ENCODE assay signal across 16 cellular contexts in the genomic region with DNA sequence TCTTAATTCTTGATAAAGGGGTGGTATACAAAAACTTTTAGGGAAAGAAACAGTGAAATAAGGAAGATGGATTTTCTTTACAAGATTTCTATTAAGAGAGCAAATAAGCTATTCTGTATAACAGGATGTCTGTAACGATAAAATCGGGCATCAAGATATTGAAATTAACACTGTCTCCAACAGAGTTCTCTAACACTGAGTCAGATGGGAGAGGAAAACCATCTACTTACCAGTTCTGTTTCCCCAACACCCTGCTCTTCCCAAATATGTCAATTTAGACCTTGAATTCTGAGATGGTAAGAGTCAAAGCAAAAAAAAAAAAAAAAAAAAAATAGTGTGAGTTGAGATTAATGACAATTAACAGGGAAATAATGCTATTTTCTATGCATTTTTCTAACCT. TPM values are rescaled to one million over a fixed set of nuclear protein-coding genes. Genes with fewer than 3 reads are reported as not detected.
DNase-seq lines count a peak whose midpoint lies in the region; ATAC-seq and TF ChIP-seq lines count a peak whose summit lies in the region.
"Had no signal": no experiment of that assay in that cellular context is flagged by ENCODE, and none has a peak within 500 bp of the region (broad histone marks: within the 10 kb centered on the region; RNA-seq: fewer than 3 reads in every experiment).

No MANE protein-coding gene starts in this region.

- CTCF ChIA-PET in PC-9 (lab: Charles Lee): interaction anchor here (0.5 to 0.9 kb wide), 3 partner anchors 9 to 72 kb away, joined by 3 to 8 read pairs (median 4); no protein-coding TSS in a partner anchor

- TF ChIP-seq CTCF in NB4 (IDR thresholded peaks at IDR 0.05; ENCODE audit: low read depth, low read length) (no peak), fibroblast of the aortic adventitia (IDR thresholded peaks at IDR 0.05; ENCODE audit: insufficient read depth, low read length) (no peak), spleen (IDR thresholded peaks at IDR 0.05 in 8 of 11, conservative IDR thresholded peaks at IDR 0.05 in 3 of 11) (no peak), PC-9 (conservative IDR thresholded peaks at IDR 0.05) (no peak)

- no peaks in the 10 kb centered on the region for H3K9me2 ChIP-seq in PC-9 (ENCODE audit: insufficient read depth)

- H3K4me2 ChIP-seq in PC-9: no peak overlapping the region

- H3F3A ChIP-seq in PC-9 (ENCODE audit: insufficient read depth, low read depth): peaks cover 59% of the 10 kb centered on the region

- no TSS peak for BruUV-seq in PC-9 (replicated peaks; lab: Mats Ljungman, UMichigan)

- H2AFZ ChIP-seq in ACC112 (ENCODE audit: low read length, unreplicated experiment) (no peak overlapping the region), PC-9 (no peak overlapping the region)

- H3K36me3 ChIP-seq in ACC112 (ENCODE audit: insufficient read depth, low read length): peaks cover 15% of the 10 kb centered on the region
- H3K36me3 ChIP-seq in spleen: peaks cover 0 to 7% (median 0%) of the 10 kb centered on the region in 6 donors
- peaks cover 33% of the 10 kb centered on the region for H3K36me3 ChIP-seq in PC-9 (ENCODE audit: low read depth)

- H3K27ac ChIP-seq in ACC112 (ENCODE audit: low read depth, low read length) (peak overlapping the region; percentile 86), spleen (peak overlapping the region in 5 of 8 donors; percentile 13 to 45 (median 39)), PC-9 (no peak overlapping the region)
- H3K27ac ChIP-seq: VCaP had no signal

- H3K27me3 ChIP-seq in ACC112 (ENCODE audit: insufficient read depth, low read length) (no peaks in the 10 kb centered on the region), spleen (replicated peaks in 1 of 7) (no peaks in the 10 kb centered on the region), PC-9 (ENCODE audit: insufficient read depth, low read depth) (no peaks in the 10 kb centered on the region)

- H3K79me2 ChIP-seq in ACC112 (ENCODE audit: control insufficient read depth, insufficient read depth, low read length, unreplicated experiment) (peaks cover 84% of the 10 kb centered on the region), PC-9 (ENCODE audit: low read depth) (peaks cover 100% of the 10 kb centered on the region)

- ATAC-seq in HG03354 (IDR thresholded peaks at IDR 0.05; ENCODE audit: poor library complexity, severe bottlenecking, unreplicated experiment): no peak
- ATAC-seq: CD8-positive, alpha-beta T cell; left colon had no signal

- peaks cover 12% of the 10 kb centered on the region for H4K20me1 ChIP-seq in PC-9 (ENCODE audit: insufficient read depth)

- 44 to 58% (median 49%) methylated on average over 2 of the region's 2 CpGs for WGBS in spleen, 5 donors

- no peak for TF ChIP-seq POLR2A in NB4 (IDR thresholded peaks at IDR 0.05; ENCODE audit: extremely low read depth, insufficient read length)
- no peak for TF ChIP-seq POLR2A in spleen (IDR thresholded peaks at IDR 0.05)

- H3K9me3 ChIP-seq in spleen (peaks cover 0 to 14% (median 8%) of the 10 kb centered on the region in 8 donors), PC-9 (ENCODE audit: insufficient read depth, low read depth) (peaks cover 3% of the 10 kb centered on the region; the same call in 1 of the 2 replicates)

- POLR2A ChIA-PET in PC-9 (lab: Charles Lee; ENCODE audit: unreplicated experiment): interaction anchor here (0.6 kb wide), 1 partner anchor 73 kb away, joined by 4 read pairs; no protein-coding TSS in a partner anchor

- intact Hi-C loops in spleen (cut with DNase I; ENCODE audit: low total_unique reads): no loop called here
- intact Hi-C loops in PC-9 (cut with micrococcal nuclease; ENCODE audit: unreplicated experiment): loop anchor here (5.0 kb wide), 1 partner anchor 49 kb away; no protein-coding TSS in a partner anchor

- H3K4me1 ChIP-seq in ACC112 (ENCODE audit: control insufficient read depth, insufficient read depth, low read length, unreplicated experiment): peaks cover 40% of the 10 kb centered on the region
- H3K4me1 ChIP-seq in spleen: peaks cover 21 to 85% (median 55%) of the 10 kb centered on the region in 6 donors
- peaks cover 33% of the 10 kb centered on the region for H3K4me1 ChIP-seq in PC-9 (replicated peaks; ENCODE audit: insufficient read depth)

- H3K4me3 ChIP-seq in ACC112 (ENCODE audit: low read depth, low read length) (peak overlapping the region; percentile 52), NB4 (ENCODE audit: low read depth, low read length) (peak overlapping the region; percentile 33), fibroblast of the aortic adventitia (ENCODE audit: low read depth, low read length) (peak overlapping the region; percentile 1), spleen (no peak overlapping the region), PC-9 (no peak overlapping the region)

- DNase-seq in NB4 (ENCODE audit: low read depth) (peak; percentile 21), fibroblast of the aortic adventitia (ENCODE audit: low read depth) (no peak), spleen (no peak), cerebellar nuclear complex (lab: John Stamatoyannopoulos, UW) (no peak), PC-9 (no peak)
- DNase-seq in NK-92 treated with Interleukin-12 subunit alpha and Interleukin-12 subunit beta, amount 100 ng/mL, for 24 hours (lab: John Stamatoyannopoulos, UW): no peak
- DNase-seq: activated CD4-positive, alpha-beta T cell treated with anti-CD3 and anti-CD28 coated beads, Interleukin-2, amount 50 U/mL, for 48 hours; activated naive CD4-positive, alpha-beta T cell; CD8-positive, alpha-beta T cell; H9; left colon; NCI-H146; NCI-H2171 treated with DMSO at 0.1 percent for 48 hours had no signal

RNA-seq across cellular contexts. Expression of a gene that starts 23.0 kb away (rescaled TPM):
- total RNA-seq in fibroblast of the aortic adventitia (ENCODE audit: low replicate concordance) (16.0 and 22.6 TPM in 2 replicates), spleen (10 to 100 TPM; 19.1 to 29.0 (median 25.3) TPM), PC-9 (2021) (53.2 and 63.9 TPM in 2 replicates)
- 1 to 10 TPM; 2.5 to 4.9 (median 4.2) TPM for polyA plus RNA-seq in spleen

Comparison
In these comparisons a context has a peak if more than half of its experiments do, and no peak if none do; other contexts are left out.
1. H3K4me3 ChIP-seq: peak in ACC112 (single experiment), NB4 (single experiment) and fibroblast of the aortic adventitia (single experiment); none in spleen (0 of 8) and PC-9 (single experiment).